ENCODE assay signal across 24 cellular contexts in genomic region chr1:9397047-9397446, GRCh38.
DNase-seq lines count a peak whose midpoint lies in the region; ATAC-seq, FAIRE-seq and TF ChIP-seq lines count a peak whose summit lies in the region.
"Had no signal": no experiment of that assay in that cellular context is flagged by ENCODE, and none has a peak within 500 bp of the region (broad histone marks: within the 10 kb centered on the region; RNA-seq: fewer than 3 reads in every experiment).

No MANE protein-coding gene starts in this region.

- no peak overlapping the region for H2BK120ac ChIP-seq in H1 (replicated peaks; ENCODE audit: low read depth, low read length)
- H2BK120ac ChIP-seq in neuronal stem cell (ENCODE audit: low read depth, low read length), result no peak overlapping the region

- peak overlapping the region; percentile 15 for H3K27ac Mint-ChIP-seq in activated T-helper 17 cell treated with anti-CD3 and anti-CD28 coated beads, Interleukin-2, amount 50 U/mL, for 72 hours
- no peak overlapping the region for H3K27ac Mint-ChIP-seq in natural killer cell treated with Interleukin-12 subunit alpha and Interleukin-12 subunit beta and Interleukin-15 and Interleukin-18, amount 100 ng/mL, for 72 hours
- H3K27ac Mint-ChIP-seq: B cell; CD4-positive, CD25-positive, alpha-beta regulatory T cell; IgD-negative memory B cell had no signal

- no peak overlapping the region for H4K91ac ChIP-seq in H1 (replicated peaks; ENCODE audit: insufficient read length, low read length)
- H4K91ac ChIP-seq in neuronal stem cell (ENCODE audit: low read depth, low read length, poor library complexity), result no peak overlapping the region

- TF ChIP-seq RAD21 in H1 (IDR thresholded peaks at IDR 0.05 in 1 of 2, conservative IDR thresholded peaks at IDR 0.05 in 1 of 2; ENCODE audit: low read depth in 2 of 2, low read length in 2 of 2), result no peak

- H3K27ac ChIP-seq in BLaER1 treated with 17β-estradiol and CSF1 and Interleukin-3, amounts not matched to agents 10 nM and 100 nM, result peak overlapping the region in 6 of 11 experiments; percentile 65 to 87 (median 72); a peak in 11 of 22 replicates
- H3K27ac ChIP-seq in H1 (ENCODE audit: low read depth, low read length), result no peak overlapping the region
- H3K27ac ChIP-seq in neuronal stem cell (replicated peaks; ENCODE audit: low read length), result no peak overlapping the region
- H3K27ac ChIP-seq: GM23248 had no signal

- peaks cover 40 to 72% (median 65%) of the 10 kb centered on the region in 10 experiments for H3K4me1 ChIP-seq in BLaER1 treated with 17β-estradiol and CSF1 and Interleukin-3, amounts not matched to agents 10 nM and 100 nM
- H3K4me1 ChIP-seq in H1 (replicated peaks in 1 of 4; ENCODE audit: control insufficient read depth in 3 of 4, insufficient read depth in 4 of 4, low read length in 3 of 4) (peaks cover 0 to 7% (median 2%) of the 10 kb centered on the region in 4 experiments; a peak in 5 of 7 replicates), neuronal stem cell (ENCODE audit: control insufficient read depth in 2 of 2, insufficient read depth in 1 of 2, low read depth in 1 of 2, low read length in 2 of 2) (peaks cover 0 to 9% of the 10 kb centered on the region in 2 donors)
- H3K4me1 ChIP-seq: HAP-1 had no signal

- POLR2A ChIA-PET in H1 (lab: Charles Lee; ENCODE audit: partially characterized antibody) (no interaction called here), HEK293T (lab: Yijun Ruan, JAX) (no interaction called here)

- no peak for DNase-seq in H1 (ENCODE audit: low read depth in 1 of 2, low spot score in 2 of 2)
- no peak for DNase-seq in neuronal stem cell (ENCODE audit: low spot score)
- no peak for DNase-seq in HT-29 (ENCODE audit: low spot score)
- DNase-seq in OCI-M1 (lab: John Stamatoyannopoulos, UW), result no peak
- DNase-seq in HEK293T (ENCODE audit: extremely low spot score), result no peak
- DNase-seq in natural killer cell treated with Interleukin-12 subunit alpha and Interleukin-12 subunit beta and Interleukin-15 and Interleukin-18, amount 100 ng/mL, for 72 hours (ENCODE audit: low spot score), result no peak
- DNase-seq: CD4-positive, CD25-positive, alpha-beta regulatory T cell; COR-L47; DMS79 treated with DMSO at 0.1 percent for 48 hours; GM23248; Karpas-422; NCI-H1417; NCI-H1694 treated with DMSO at 0.1 percent for 48 hours; NCI-H2081 treated with DMSO at 0.1 percent for 48 hours; NCI-H446; NCI-H526 had no signal

- H4K20me1 ChIP-seq in BLaER1 treated with 17β-estradiol and CSF1 and Interleukin-3, amounts not matched to agents 10 nM and 100 nM, result peaks cover 0 to 18% (median 0%) of the 10 kb centered on the region in 11 experiments; a peak in 3 of 22 replicates
- no peaks in the 10 kb centered on the region for H4K20me1 ChIP-seq in H1 (replicated peaks in 1 of 2; ENCODE audit: control insufficient read depth in 1 of 2, insufficient read depth in 2 of 2, low read length in 2 of 2)

- no peak overlapping the region for H3K4me3 ChIP-seq in BLaER1 treated with 17β-estradiol and CSF1 and Interleukin-3, amounts not matched to agents 10 nM and 100 nM
- no peak overlapping the region for H3K4me3 ChIP-seq in H1 (ENCODE audit: extremely low read depth in 1 of 4, insufficient read depth in 2 of 4, low read depth in 3 of 4, low read length in 4 of 4)
- H3K4me3 ChIP-seq in neuronal stem cell (ENCODE audit: low read length in 2 of 2), result no peak overlapping the region
- H3K4me3 ChIP-seq: GM12878, GM23248, HAP-1 had no signal

- no peaks in the 10 kb centered on the region for H3K27me3 Mint-ChIP-seq in activated T-helper 17 cell treated with anti-CD3 and anti-CD28 coated beads, Interleukin-2, amount 50 U/mL, for 72 hours
- H3K27me3 Mint-ChIP-seq in natural killer cell treated with Interleukin-12 subunit alpha and Interleukin-12 subunit beta and Interleukin-15 and Interleukin-18, amount 100 ng/mL, for 72 hours, result peaks cover 7 to 16% of the 10 kb centered on the region in 2 donors
- H3K27me3 Mint-ChIP-seq: B cell; CD4-positive, CD25-positive, alpha-beta regulatory T cell had no signal

- H2BK20ac ChIP-seq in H1 (ENCODE audit: low read length), result no peak overlapping the region

- CTCF ChIA-PET in H1 (lab: Charles Lee; ENCODE audit: partially characterized antibody), result interaction anchor here (0.9 to 3.8 kb wide), 4 partner anchors 8 to 116 kb away, joined by 3 to 17 read pairs (median 4); no protein-coding TSS in a partner anchor
- CTCF ChIA-PET in HEK293T (lab: Yijun Ruan, JAX), result no interaction called here

- no peak for ATAC-seq in activated T-helper 17 cell treated with anti-CD3 and anti-CD28 coated beads, Interleukin-2, amount 50 U/mL, for 72 hours (replicated peaks)
- ATAC-seq in natural killer cell treated with Interleukin-12 subunit alpha and Interleukin-12 subunit beta and Interleukin-15 and Interleukin-18, amount 100 ng/mL, for 72 hours, result no peak
- ATAC-seq: GM12878, SK-N-SH treated with all-trans-retinoic acid at 6 μM for 48 hours had no signal

- H3K23ac ChIP-seq in H1 (ENCODE audit: insufficient read length) (no peak overlapping the region), neuronal stem cell (ENCODE audit: low read depth, low read length, poor library complexity) (no peak overlapping the region)

- no peak for TF ChIP-seq CTCF in H1 (IDR thresholded peaks at IDR 0.05; ENCODE audit: control extremely low read depth in 1 of 3, insufficient read depth in 1 of 3, low read depth in 1 of 3, low read length in 3 of 3)

- WGBS in H1 (ENCODE audit: extremely low coverage in 1 of 2, insufficient coverage in 1 of 2, insufficient read length in 1 of 2, insufficient replicate concordance in 2 of 2, low coverage in 1 of 2, low lambda C conversion rate in 2 of 2, missing lambda C conversion rate in 1 of 2), 2 experiments, result 82% methylated on average over 6 of the region's 6 CpGs; no CpG with 5 or more reads in 1 of the 2 experiments
- no CpG with 5 or more reads among the region's 6 CpGs for WGBS in neuronal stem cell (ENCODE audit: extremely low coverage in 2 of 2, insufficient read length in 2 of 2, insufficient replicate concordance in 1 of 2), 2 donors

- no peaks in the 10 kb centered on the region for H3K36me3 ChIP-seq in BLaER1 treated with 17β-estradiol and CSF1 and Interleukin-3, amounts not matched to agents 10 nM and 100 nM
- H3K36me3 ChIP-seq in H1 (ENCODE audit: control insufficient read depth in 2 of 4, insufficient read depth in 4 of 4, low read length in 3 of 4), result no peaks in the 10 kb centered on the region
- H3K36me3 ChIP-seq in neuronal stem cell (replicated peaks in 1 of 2; ENCODE audit: control insufficient read depth in 2 of 2, insufficient read depth in 2 of 2, low read length in 2 of 2), result no peaks in the 10 kb centered on the region
- H3K36me3 ChIP-seq: HAP-1 had no signal

- no peak overlapping the region for H2BK12ac ChIP-seq in H1 (ENCODE audit: low read depth, low read length)
- H2BK12ac ChIP-seq in neuronal stem cell (ENCODE audit: low read length), result no peak overlapping the region

- H3K4ac ChIP-seq in H1 (replicated peaks; ENCODE audit: insufficient read length, low read depth, low read length) (no peak overlapping the region), neuronal stem cell (ENCODE audit: low read length) (no peak overlapping the region)

- no peak overlapping the region for H2AFZ ChIP-seq in H1 (ENCODE audit: low read length)
- H2AFZ ChIP-seq in neuronal stem cell (ENCODE audit: low read length), result no peak overlapping the region

- H3K27me3 ChIP-seq in BLaER1 treated with 17β-estradiol and CSF1 and Interleukin-3, amounts not matched to agents 10 nM and 100 nM, result peaks cover 0 to 32% (median 0%) of the 10 kb centered on the region in 11 experiments; a peak in 7 of 22 replicates
- H3K27me3 ChIP-seq in H1 (replicated peaks in 1 of 4; ENCODE audit: control insufficient read depth in 3 of 4, extremely low read depth in 1 of 4, insufficient read depth in 3 of 4, low read length in 3 of 4) (no peaks in the 10 kb centered on the region), neuronal stem cell (ENCODE audit: control insufficient read depth in 3 of 3, insufficient read depth in 3 of 3, low read depth in 1 of 3, low read length in 3 of 3) (peaks cover 0 to 18% (median 0%) of the 10 kb centered on the region in 3 experiments)

- no peaks in the 10 kb centered on the region for H3K23me2 ChIP-seq in H1 (ENCODE audit: low read depth, low read length)

- H3K9me3 Mint-ChIP-seq in activated T-helper 17 cell treated with anti-CD3 and anti-CD28 coated beads, Interleukin-2, amount 50 U/mL, for 72 hours, result no peaks in the 10 kb centered on the region
- H3K9me3 Mint-ChIP-seq in natural killer cell treated with Interleukin-12 subunit alpha and Interleukin-12 subunit beta and Interleukin-15 and Interleukin-18, amount 100 ng/mL, for 72 hours, result peaks cover 4% of the 10 kb centered on the region

- H3K9ac ChIP-seq in BLaER1 treated with 17β-estradiol and CSF1 and Interleukin-3, amounts not matched to agents 10 nM and 100 nM, result peak overlapping the region in 3 of 11 experiments; percentile 51 to 72 (median 71); a peak in 4 of 22 replicates
- H3K9ac ChIP-seq in H1 (replicated peaks in 1 of 4; ENCODE audit: extremely low read depth in 1 of 4, low read depth in 3 of 4, low read length in 3 of 4), result no peak overlapping the region
- no peak overlapping the region for H3K9ac ChIP-seq in neuronal stem cell (ENCODE audit: low read depth, low read length, poor library complexity)
- H3K9ac ChIP-seq: GM23248 had no signal

- H3K4me3 Mint-ChIP-seq in activated T-helper 17 cell treated with anti-CD3 and anti-CD28 coated beads, Interleukin-2, amount 50 U/mL, for 72 hours, result no peak overlapping the region
- H3K4me3 Mint-ChIP-seq in natural killer cell treated with Interleukin-12 subunit alpha and Interleukin-12 subunit beta and Interleukin-15 and Interleukin-18, amount 100 ng/mL, for 72 hours, result no peak overlapping the region
- H3K4me3 Mint-ChIP-seq: B cell; CD4-positive, CD25-positive, alpha-beta regulatory T cell; IgD-negative memory B cell had no signal

- no peaks in the 10 kb centered on the region for H3K79me2 ChIP-seq in H1 (ENCODE audit: control insufficient read depth in 1 of 2, insufficient read depth in 2 of 2, low read length in 2 of 2)

- no peak overlapping the region for H3K18ac ChIP-seq in H1 (ENCODE audit: extremely low read depth, low read length)
- no peak overlapping the region for H3K18ac ChIP-seq in neuronal stem cell (ENCODE audit: low read length)

- H4K8ac ChIP-seq in H1 (ENCODE audit: extremely low read depth, insufficient read depth, low read length), result no peak overlapping the region
- no peak overlapping the region for H4K8ac ChIP-seq in neuronal stem cell (ENCODE audit: low read depth, low read length)

- H4K5ac ChIP-seq in H1 (ENCODE audit: insufficient read length, low read depth, low read length), result no peak overlapping the region

- H2BK15ac ChIP-seq in H1 (ENCODE audit: low read length) (no peak overlapping the region), neuronal stem cell (ENCODE audit: low read length) (no peak overlapping the region)

- TF ChIP-seq EP300 in H1 (IDR thresholded peaks at IDR 0.05; ENCODE audit: borderline replicate concordance in 1 of 2, low read depth in 2 of 2, low read length in 2 of 2), result no peak

- H3K4me1 Mint-ChIP-seq in activated T-helper 17 cell treated with anti-CD3 and anti-CD28 coated beads, Interleukin-2, amount 50 U/mL, for 72 hours, result no peaks in the 10 kb centered on the region
- no peaks in the 10 kb centered on the region for H3K4me1 Mint-ChIP-seq in natural killer cell treated with Interleukin-12 subunit alpha and Interleukin-12 subunit beta and Interleukin-15 and Interleukin-18, amount 100 ng/mL, for 72 hours (ENCODE audit: low read depth in 2 of 2)

- H3K9me3 ChIP-seq in BLaER1 treated with 17β-estradiol and CSF1 and Interleukin-3, amounts not matched to agents 10 nM and 100 nM (replicated peaks in 1 of 11), result peaks cover 5 to 14% (median 8%) of the 10 kb centered on the region in 11 experiments; a peak in 15 of 22 replicates
- H3K9me3 ChIP-seq in H1 (ENCODE audit: insufficient read depth in 2 of 2, low read depth in 1 of 2, low read length in 1 of 2), result peaks cover 2 to 4% of the 10 kb centered on the region in 2 experiments; a peak in 1 of 4 replicates
- peaks cover 0 to 8% of the 10 kb centered on the region in 2 donors for H3K9me3 ChIP-seq in neuronal stem cell (replicated peaks in 1 of 2; ENCODE audit: control insufficient read depth in 2 of 2, insufficient read depth in 1 of 2, low read depth in 1 of 2, low read length in 2 of 2)
- H3K9me3 ChIP-seq: HAP-1 had no signal

- no peak for TF ChIP-seq POLR2A in H1 (IDR thresholded peaks at IDR 0.05; ENCODE audit: control extremely low read depth in 1 of 2, low read depth in 2 of 2, low read length in 2 of 2)

- H3K14ac ChIP-seq in H1 (ENCODE audit: insufficient read length) (no peak overlapping the region), neuronal stem cell (ENCODE audit: low read length) (no peak overlapping the region)

- H2BK5ac ChIP-seq in H1 (ENCODE audit: low read depth, low read length) (no peak overlapping the region), neuronal stem cell (ENCODE audit: low read length) (no peak overlapping the region)

- no peaks in the 10 kb centered on the region for H3K79me1 ChIP-seq in H1 (ENCODE audit: low read depth, low read length)
- H3K79me1 ChIP-seq in neuronal stem cell (ENCODE audit: low read depth, low read length), result peaks cover 2% of the 10 kb centered on the region

- no peaks in the 10 kb centered on the region for H3K36me3 Mint-ChIP-seq in activated T-helper 17 cell treated with anti-CD3 and anti-CD28 coated beads, Interleukin-2, amount 50 U/mL, for 72 hours (ENCODE audit: low read depth)
- no peaks in the 10 kb centered on the region for H3K36me3 Mint-ChIP-seq in natural killer cell treated with Interleukin-12 subunit alpha and Interleukin-12 subunit beta and Interleukin-15 and Interleukin-18, amount 100 ng/mL, for 72 hours
- H3K36me3 Mint-ChIP-seq: CD4-positive, CD25-positive, alpha-beta regulatory T cell; IgD-negative memory B cell had no signal

- no peak overlapping the region for H3K56ac ChIP-seq in H1 (replicated peaks; ENCODE audit: insufficient read length, low read depth, low read length)

- H2AK5ac ChIP-seq in H1 (ENCODE audit: low read depth, low read length), result peak overlapping the region; percentile 75; the same call in 1 of the 2 replicates
- peak overlapping the region; percentile 91 for H2AK5ac ChIP-seq in neuronal stem cell (ENCODE audit: low read depth, low read length)

- FAIRE-seq in H1 (lab: Jason Lieb, UNC), result no peak
- FAIRE-seq: GM12878, HTR-8/SVneo had no signal

- peak overlapping the region; percentile 52 to 98 (median 89); a peak in 21 of 22 replicates for H3K4me2 ChIP-seq in BLaER1 treated with 17β-estradiol and CSF1 and Interleukin-3, amounts not matched to agents 10 nM and 100 nM
- H3K4me2 ChIP-seq in H1 (ENCODE audit: insufficient read depth in 1 of 2, low read depth in 2 of 2, low read length in 2 of 2) (no peak overlapping the region), neuronal stem cell (ENCODE audit: insufficient read depth, low read length, poor library complexity, severe bottlenecking) (no peak overlapping the region)

Comparison
In these comparisons a context has a peak if more than half of its experiments do, and no peak if none do; other contexts are left out.
1. H3K27ac ChIP-seq: peak in BLaER1 treated with 17β-estradiol and CSF1 and Interleukin-3, amounts not matched to agents 10 nM and 100 nM (6 of 11); none in H1 (single experiment) and neuronal stem cell (single experiment).
2. H3K4me2 ChIP-seq: peak in BLaER1 treated with 17β-estradiol and CSF1 and Interleukin-3, amounts not matched to agents 10 nM and 100 nM (11 of 11); none in H1 (0 of 2) and neuronal stem cell (single experiment).